ENCODE assay signal across 21 cellular contexts in genomic region chr12:30827406-30828055, GRCh38.
"Had no signal": no experiment of that assay in that cellular context is flagged by ENCODE, and none has a peak within 500 bp of the region (broad histone marks: within the 10 kb centered on the region; RNA-seq: fewer than 3 reads in every experiment).

No MANE protein-coding gene starts in this region.

- H3K27ac Mint-ChIP-seq: activated CD4-positive, alpha-beta memory T cell treated with anti-CD3 and anti-CD28 coated beads, Interleukin-2, amount 10 ng/mL, durations not matched to agents 7 days and 5 days; activated naive CD8-positive, alpha-beta T cell treated with anti-CD3 and anti-CD28 coated beads, Interleukin-2, amount 10 ng/mL, durations not matched to agents 7 days and 5 days; T-cell had no signal

- H3K4me3 ChIP-seq: adrenal gland, K562 had no signal

- H3K27me3 ChIP-seq: adrenal gland had no signal

- H3K36me3 ChIP-seq: adrenal gland had no signal

- H3K36me3 Mint-ChIP-seq: activated naive CD8-positive, alpha-beta T cell treated with anti-CD3 and anti-CD28 coated beads, Interleukin-2, amount 10 ng/mL, durations not matched to agents 7 days and 5 days; T-cell had no signal

- H3K27ac ChIP-seq: adrenal gland, VCaP had no signal

- H3K9me3 Mint-ChIP-seq: activated CD4-positive, alpha-beta memory T cell treated with anti-CD3 and anti-CD28 coated beads, Interleukin-2, amount 10 ng/mL, durations not matched to agents 7 days and 5 days; activated naive CD8-positive, alpha-beta T cell treated with anti-CD3 and anti-CD28 coated beads, Interleukin-2, amount 10 ng/mL, durations not matched to agents 7 days and 5 days; T-cell had no signal

- FAIRE-seq: K562 had no signal

- ATAC-seq: K562, T-cell had no signal

- DNase-seq: activated CD4-positive, alpha-beta memory T cell treated with anti-CD3 and anti-CD28 coated beads, Interleukin-2, amount 10 ng/mL, durations not matched to agents 7 days and 5 days; activated CD4-positive, alpha-beta T cell treated with anti-CD3 and anti-CD28 coated beads, Interleukin-2, amount 50 U/mL, for 1 hour; activated CD4-positive, CD25-positive, alpha-beta regulatory T cell; activated CD8-positive, alpha-beta memory T cell treated with anti-CD3 and anti-CD28 coated beads, Interleukin-2, amount 50 U/mL, for 4 hours; activated naive CD4-positive, alpha-beta T cell treated with anti-CD3 and anti-CD28 coated beads, Interleukin-2, amount 50 U/mL, for 16 hours; activated naive CD8-positive, alpha-beta T cell treated with anti-CD3 and anti-CD28 coated beads, Interleukin-2, amount 10 ng/mL, durations not matched to agents 7 days and 5 days; activated T-cell treated with anti-CD3 and anti-CD28 coated beads, Interleukin-2, amount 50 U/mL, for 1 hour; anterior cingulate cortex; Karpas-422; MM.1S; NCI-H1930; NCI-H2171; NCI-H2227 treated with DMSO at 0.1 percent for 48 hours; NCI-H526; NCI-H82; SIG-M5; T-cell; T-helper 2 cell had no signal

- H3K9me3 ChIP-seq: adrenal gland had no signal

- H3K4me3 Mint-ChIP-seq: activated CD4-positive, alpha-beta memory T cell treated with anti-CD3 and anti-CD28 coated beads, Interleukin-2, amount 10 ng/mL, durations not matched to agents 7 days and 5 days; activated naive CD8-positive, alpha-beta T cell treated with anti-CD3 and anti-CD28 coated beads, Interleukin-2, amount 10 ng/mL, durations not matched to agents 7 days and 5 days; T-cell had no signal
